18 cellular contexts compared by ENCODE assay signal in the genomic region with DNA sequence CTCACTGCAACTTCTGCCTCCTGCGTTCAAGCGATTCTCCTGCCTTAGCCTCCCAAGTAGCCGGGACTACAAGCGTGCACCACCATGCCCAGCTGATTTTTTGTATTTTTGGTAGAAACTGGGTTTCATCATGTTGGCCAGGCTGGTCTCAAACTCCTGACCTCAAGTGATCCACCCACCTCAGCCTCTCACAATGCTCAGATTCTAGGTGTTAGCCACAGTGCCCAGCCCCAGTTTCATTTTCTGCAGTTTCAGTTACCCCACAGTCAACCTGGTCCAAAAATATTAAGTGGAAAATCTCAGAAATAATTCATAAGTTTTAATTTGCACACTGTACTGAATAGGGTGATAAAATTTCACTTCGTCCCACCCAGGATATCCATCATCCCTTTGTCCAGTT. TPM values are rescaled to one million over a fixed set of nuclear protein-coding genes. Genes with fewer than 3 reads are reported as not detected.
"Had no signal": no experiment of that assay in that cellular context is flagged by ENCODE, and none has a peak within 500 bp of the region (broad histone marks: within the 10 kb centered on the region; RNA-seq: fewer than 3 reads in every experiment).

No MANE protein-coding gene starts in this region.

- H3K9ac ChIP-seq: SK-N-SH had no signal

- H3K27me3 Mint-ChIP-seq: activated naive CD8-positive, alpha-beta T cell; dendritic cell treated with granulocyte-macrophage colony-stimulating factor and Interleukin-4, amounts not matched to agents 40 ng/mL and 50 ng/mL, for 4 days; stimulated activated memory B cell treated with anti-CD40 and anti-IgM and Interleukin-4, amounts not matched to agents 10 μg/mL and 1 μg/mL and 100 μg/mL, for 72 hours had no signal

- H3K4me1 ChIP-seq: ascending aorta, breast epithelium had no signal

- H3K4me2 ChIP-seq: SK-N-SH had no signal

- H3K4me3 Mint-ChIP-seq: activated naive CD8-positive, alpha-beta T cell; dendritic cell treated with granulocyte-macrophage colony-stimulating factor and Interleukin-4, amounts not matched to agents 40 ng/mL and 50 ng/mL, for 4 days; stimulated activated memory B cell treated with anti-CD40 and anti-IgM and Interleukin-4, amounts not matched to agents 10 μg/mL and 1 μg/mL and 100 μg/mL, for 72 hours had no signal

- H3K4me3 ChIP-seq: ascending aorta, breast epithelium, heart left ventricle, upper lobe of left lung had no signal

- H3K9me3 ChIP-seq: ascending aorta, breast epithelium, neutrophil, SK-N-SH, upper lobe of left lung had no signal

- H3K27ac Mint-ChIP-seq: stimulated activated memory B cell treated with anti-CD40 and anti-IgM and Interleukin-4, amounts not matched to agents 10 μg/mL and 1 μg/mL and 100 μg/mL, for 72 hours had no signal

- H3K9me2 ChIP-seq: SK-N-SH had no signal

- H3K27me3 ChIP-seq: ascending aorta, breast epithelium, heart left ventricle, neutrophil, upper lobe of left lung had no signal

- DNase-seq: activated CD4-positive, alpha-beta T cell treated with anti-CD3 and anti-CD28 coated beads for 4 hours; activated effector memory CD4-positive, alpha-beta T cell treated with anti-CD3 and anti-CD28 coated beads, Interleukin-2, amount 50 U/mL, for 16 hours; activated T-cell treated with anti-CD3 and anti-CD28 coated beads, Interleukin-2, amount 50 U/mL, for 1 hour; heart left ventricle; midbrain; retina; SHP77; SK-N-SH; stimulated activated CD4-positive, alpha-beta T cell treated with anti-CD3 and anti-CD28 coated beads, Interleukin-12 subunit alpha, Interleukin-12 subunit beta, amount 100 ng/mL, for 4 hours; stimulated activated CD4-positive, alpha-beta T cell treated with anti-CD3 and anti-CD28 coated beads, Interleukin-2, amount 100 ng/mL, for 24 hours; upper lobe of left lung had no signal

- H3K36me3 ChIP-seq: breast epithelium had no signal

- ATAC-seq: left lobe of liver; stimulated activated memory B cell treated with anti-CD40 and anti-IgM and Interleukin-4, amounts not matched to agents 10 μg/mL and 1 μg/mL and 100 μg/mL, for 72 hours had no signal

- H3K4me1 Mint-ChIP-seq: stimulated activated memory B cell treated with anti-CD40 and anti-IgM and Interleukin-4, amounts not matched to agents 10 μg/mL and 1 μg/mL and 100 μg/mL, for 72 hours had no signal

- H3K9me3 Mint-ChIP-seq: dendritic cell treated with granulocyte-macrophage colony-stimulating factor and Interleukin-4, amounts not matched to agents 40 ng/mL and 50 ng/mL, for 4 days; stimulated activated memory B cell treated with anti-CD40 and anti-IgM and Interleukin-4, amounts not matched to agents 10 μg/mL and 1 μg/mL and 100 μg/mL, for 72 hours had no signal

- H3K27ac ChIP-seq: ascending aorta, neutrophil had no signal

RNA-seq across cellular contexts. Expression of a gene that starts 28.7 kb away (rescaled TPM):
- total RNA-seq: ascending aorta had no signal
